Comparison of ENCODE assay signal across 9 cellular contexts in the genomic region with DNA sequence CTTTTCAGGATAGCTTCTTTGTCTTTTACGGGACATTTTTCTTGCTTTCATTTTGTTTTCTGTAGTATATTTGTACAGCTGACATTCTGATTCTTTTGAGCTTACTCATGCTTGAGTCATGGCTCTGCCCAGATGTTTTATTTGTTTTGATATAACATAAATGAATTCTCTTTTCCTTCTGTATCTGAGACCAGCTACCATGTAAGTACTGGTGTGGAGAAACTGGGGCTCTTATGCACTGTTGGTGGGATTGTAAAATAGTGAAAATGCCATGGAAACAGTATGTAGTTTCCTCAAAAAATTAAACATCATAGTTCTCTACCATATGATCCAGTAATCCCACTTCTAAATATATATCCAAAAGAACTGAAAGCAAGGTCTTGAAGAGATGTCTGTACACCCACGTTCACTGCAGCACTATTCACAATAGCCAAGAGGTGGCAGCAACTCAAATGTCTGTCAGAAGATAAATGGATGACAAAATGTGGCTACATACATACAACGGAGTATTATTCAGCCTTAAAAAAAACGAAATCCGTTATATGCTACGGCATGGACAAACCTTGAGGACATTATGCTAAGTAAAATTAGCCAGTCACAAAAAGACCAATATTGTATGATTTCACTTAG.
A peak's percentile ranks its signal among the peaks of the same experiment; 100 is the strongest.
DNase-seq lines count a peak whose midpoint lies in the region; ATAC-seq and TF ChIP-seq lines count a peak whose summit lies in the region.
"Had no signal": no experiment of that assay in that cellular context is flagged by ENCODE, and none has a peak within 500 bp of the region (broad histone marks: within the 10 kb centered on the region; RNA-seq: fewer than 3 reads in every experiment).

No MANE protein-coding gene starts in this region.

- H3K9ac ChIP-seq in IMR-90 (ENCODE audit: low read depth, low read length) (no peak overlapping the region), mesenchymal stem cell (ENCODE audit: low read length) (peak overlapping the region; percentile 71)

- H2BK120ac ChIP-seq in IMR-90 (ENCODE audit: low read depth, low read length) (peak overlapping the region; percentile 76), mesenchymal stem cell (ENCODE audit: low read depth, low read length) (no peak overlapping the region)

- TF ChIP-seq POLR2A in IMR-90 (IDR thresholded peaks at IDR 0.05; ENCODE audit: low read depth, low read length) (no peak), Peyer's patch (IDR thresholded peaks at IDR 0.05) (no peak), uterus (IDR thresholded peaks at IDR 0.05) (no peak)

- H4K8ac ChIP-seq in IMR-90 (ENCODE audit: low read depth in 2 of 2, low read length in 2 of 2) (peak overlapping the region in 1 of 2 experiments; percentile 65; a peak in 2 of 4 replicates), mesenchymal stem cell (ENCODE audit: low read length) (no peak overlapping the region)

- H3K79me1 ChIP-seq in IMR-90 (ENCODE audit: low read depth in 1 of 2, low read length in 2 of 2) (0 out of 4 replicates have a peak, but pooled peaks cover 0 to 3% of the 10 kb centered on the region in 2 experiments), mesenchymal stem cell (replicated peaks; ENCODE audit: low read length, poor library complexity, severe bottlenecking) (no peaks in the 10 kb centered on the region)

- H3K4me1 ChIP-seq in IMR-90 (ENCODE audit: control insufficient read depth, insufficient read depth, low read length) (peaks cover 12% of the 10 kb centered on the region), mesenchymal stem cell (ENCODE audit: control insufficient read depth, insufficient read depth, low read depth, low read length) (peaks cover 4% of the 10 kb centered on the region), Peyer's patch (no peaks in the 10 kb centered on the region), uterus (peaks cover 0 to 4% of the 10 kb centered on the region in 2 donors)

- H3K18ac ChIP-seq in IMR-90 (ENCODE audit: low read depth, low read length) (peak overlapping the region; percentile 61; the same call in 1 of the 2 replicates), mesenchymal stem cell (ENCODE audit: low read depth in 1 of 2, low read length in 2 of 2) (no peak overlapping the region)

- no peak overlapping the region for H2BK12ac ChIP-seq in mesenchymal stem cell (ENCODE audit: low read length in 2 of 2)

- peak overlapping the region; percentile 74; the same call in 1 of the 2 replicates for H3K4ac ChIP-seq in IMR-90 (ENCODE audit: low read depth, low read length)
- no peak overlapping the region for H3K4ac ChIP-seq in mesenchymal stem cell (ENCODE audit: low read depth in 1 of 2, low read length in 2 of 2)

- DNase-seq in DMS53 treated with DMSO at 0.1 percent for 48 hours (lab: John Stamatoyannopoulos, UW; ENCODE audit: unreplicated experiment), result peak; percentile 89
- DNase-seq in IMR-90, result peak; percentile 95
- DNase-seq in amniotic stem cell (lab: John Stamatoyannopoulos, UW), result peak; percentile 60
- DNase-seq in mesenchymal stem cell, result peak; percentile 84
- DNase-seq in dorsolateral prefrontal cortex, result no peak
- DNase-seq in stimulated activated naive CD8-positive, alpha-beta T cell treated with anti-CD3 and anti-CD28 coated beads, Interleukin-15, Interleukin-2, amounts not matched to agents 100 U/mL and 50 U/mL, for 24 hours, result no peak
- no peak for DNase-seq in Peyer's patch
- no peak for DNase-seq in uterus
- DNase-seq: activated naive CD8-positive, alpha-beta T cell treated with anti-CD3 and anti-CD28 coated beads, Interleukin-2, amount 10 ng/mL, durations not matched to agents 7 days and 5 days had no signal

- no peaks in the 10 kb centered on the region; the same call in 1 of the 2 replicates for H4K20me1 ChIP-seq in IMR-90 (ENCODE audit: insufficient read depth, low read length)

- H4K91ac ChIP-seq in IMR-90 (ENCODE audit: insufficient read depth, low read depth, low read length) (no peak overlapping the region), mesenchymal stem cell (ENCODE audit: low read length) (no peak overlapping the region)

- no peak overlapping the region for H2AFZ ChIP-seq in IMR-90 (replicated peaks; ENCODE audit: low read length, poor library complexity)
- H2AFZ ChIP-seq in mesenchymal stem cell (ENCODE audit: low read depth, low read length), result no peak overlapping the region

- peak overlapping the region; percentile 7; the same call in 1 of the 2 replicates for H3K4me3 ChIP-seq in IMR-90 (ENCODE audit: insufficient read depth, low read depth, low read length)
- H3K4me3 ChIP-seq in mesenchymal stem cell (ENCODE audit: insufficient read depth in 1 of 2, low read depth in 1 of 2, low read length in 2 of 2), result peak overlapping the region in 1 of 2 experiments; percentile 29
- no peak overlapping the region for H3K4me3 ChIP-seq in dorsolateral prefrontal cortex
- H3K4me3 ChIP-seq in Peyer's patch, result no peak overlapping the region
- H3K4me3 ChIP-seq in uterus, result no peak overlapping the region

- H2BK20ac ChIP-seq in IMR-90 (ENCODE audit: low read depth, low read length), result peak overlapping the region; percentile 84

- H3K36me3 ChIP-seq in IMR-90 (ENCODE audit: control insufficient read depth, insufficient read depth, low read length) (no peaks in the 10 kb centered on the region), mesenchymal stem cell (ENCODE audit: control insufficient read depth in 1 of 2, insufficient read depth in 2 of 2, low read depth in 1 of 2, low read length in 2 of 2) (no peaks in the 10 kb centered on the region), Peyer's patch (no peaks in the 10 kb centered on the region), uterus (no peaks in the 10 kb centered on the region)

- H3K14ac ChIP-seq in IMR-90 (replicated peaks; ENCODE audit: low read depth, low read length) (no peak overlapping the region), mesenchymal stem cell (ENCODE audit: low read length in 2 of 2) (no peak overlapping the region)

- no peak overlapping the region for H4K5ac ChIP-seq in IMR-90 (ENCODE audit: low read depth, low read length)

- H2BK5ac ChIP-seq in IMR-90 (ENCODE audit: low read depth, low read length, poor library complexity, severe bottlenecking) (peak overlapping the region; percentile 91), mesenchymal stem cell (ENCODE audit: low read depth, low read length, poor library complexity, severe bottlenecking) (no peak overlapping the region)

- intact Hi-C loops in IMR-90 (cut with micrococcal nuclease) (loop anchor here (2.0 kb wide), 1 partner anchor 62 kb away; a partner anchor contains a TSS), dorsolateral prefrontal cortex (cut with DNase I) (no loop called here), uterus (cut with DNase I; ENCODE audit: low total_unique reads) (no loop called here)

- TF ChIP-seq RAD21 in IMR-90 (IDR thresholded peaks at IDR 0.05; ENCODE audit: low read length), result peak; percentile 29; the same call in 1 of the 2 replicates

- H2BK15ac ChIP-seq in IMR-90 (ENCODE audit: low read depth, low read length) (0 out of 3 replicates have a peak overlapping the region, but pooled peaks have one; percentile 54), mesenchymal stem cell (ENCODE audit: low read depth, poor library complexity, severe bottlenecking) (no peak overlapping the region)

- H2AK5ac ChIP-seq in IMR-90 (ENCODE audit: low read depth, low read length) (peak overlapping the region; percentile 44; the same call in 1 of the 2 replicates), mesenchymal stem cell (ENCODE audit: low read length, severe bottlenecking) (no peak overlapping the region)

- H3K9me1 ChIP-seq in IMR-90 (ENCODE audit: insufficient read depth, low read length), result peaks cover 6% of the 10 kb centered on the region; the same call in 1 of the 2 replicates

- peak; percentile 84 for ATAC-seq in IMR-90 (ENCODE audit: low read depth)
- ATAC-seq in stimulated activated naive CD8-positive, alpha-beta T cell treated with anti-CD3 and anti-CD28 coated beads, Interleukin-15, Interleukin-2, amounts not matched to agents 100 U/mL and 50 U/mL, for 24 hours, result no peak

- in situ Hi-C loops in IMR-90 (cut with MboI; ENCODE audit: low sequenced_read_pairs), result no loop called here

- TF ChIP-seq CTCF in IMR-90 (conservative IDR thresholded peaks at IDR 0.05; ENCODE audit: low read depth, low read length) (peak; percentile 57), dorsolateral prefrontal cortex (IDR thresholded peaks at IDR 0.05 in 54 of 56, conservative IDR thresholded peaks at IDR 0.05 in 2 of 56; ENCODE audit: low read depth in 1 of 56, partially characterized antibody in 56 of 56) (peak in 26 of 56 donors; percentile 7 to 41 (median 25)), Peyer's patch (IDR thresholded peaks at IDR 0.05) (peak in 3 of 6 experiments; percentile 8 to 49 (median 37)), uterus (IDR thresholded peaks at IDR 0.05) (no peak)

- peak overlapping the region; percentile 65; the same call in 1 of the 2 replicates for H3K4me2 ChIP-seq in IMR-90 (ENCODE audit: low read depth, low read length)
- H3K4me2 ChIP-seq in mesenchymal stem cell (ENCODE audit: low read length, poor library complexity, severe bottlenecking), result no peak overlapping the region

- no peak overlapping the region for H2AK9ac ChIP-seq in IMR-90 (replicated peaks; ENCODE audit: low read depth, low read length, poor library complexity)

- CTCF ChIA-PET in IMR-90 (lab: Yijun Ruan, JAX), result interaction anchor here (0.6 to 1.3 kb wide), 6 partner anchors 8 to 44 kb away, joined by 3 to 6 read pairs (median 3); no protein-coding TSS in a partner anchor

- dilution Hi-C loops in IMR-90 (cut with HindIII; ENCODE audit: low sequenced_read_pairs, unreplicated experiment), result no loop called here

- no CpG with 5 or more reads among the region's 6 CpGs for WGBS in IMR-90 (ENCODE audit: extremely low coverage in 2 of 2, insufficient read length in 1 of 2), 2 experiments
- WGBS in mesenchymal stem cell, result 51% methylated on average over 2 of the region's 6 CpGs

- H3K27ac ChIP-seq in IMR-90 (ENCODE audit: insufficient read depth, low read length) (0 out of 2 replicates have a peak overlapping the region, but pooled peaks have one; percentile 79), mesenchymal stem cell (ENCODE audit: low read length, poor library complexity, severe bottlenecking) (peak overlapping the region; percentile 62), dorsolateral prefrontal cortex (no peak overlapping the region), Peyer's patch (no peak overlapping the region), uterus (no peak overlapping the region)

- POLR2A ChIA-PET in IMR-90 (lab: Charles Lee; ENCODE audit: unreplicated experiment), result no interaction called here

- H3K9me3 ChIP-seq in IMR-90 (ENCODE audit: control insufficient read depth, insufficient read depth, low read length), result no peaks in the 10 kb centered on the region
- H3K9me3 ChIP-seq in mesenchymal stem cell (ENCODE audit: control insufficient read depth, low read length), result no peaks in the 10 kb centered on the region
- no peaks in the 10 kb centered on the region for H3K9me3 ChIP-seq in Peyer's patch
- H3K9me3 ChIP-seq in uterus, result no peaks in the 10 kb centered on the region

- no peaks in the 10 kb centered on the region for H3K27me3 ChIP-seq in IMR-90 (ENCODE audit: control insufficient read depth, insufficient read depth, low read length)
- no peaks in the 10 kb centered on the region for H3K27me3 ChIP-seq in mesenchymal stem cell (ENCODE audit: control insufficient read depth in 1 of 2, insufficient read depth in 1 of 2, low read length in 2 of 2)
- no peaks in the 10 kb centered on the region for H3K27me3 ChIP-seq in dorsolateral prefrontal cortex
- H3K27me3 ChIP-seq in Peyer's patch, result no peaks in the 10 kb centered on the region
- no peaks in the 10 kb centered on the region for H3K27me3 ChIP-seq in uterus

- no TSS peak for BruUV-seq in IMR-90 (replicated peaks; lab: Mats Ljungman, UMichigan)

- H3K23ac ChIP-seq in IMR-90 (ENCODE audit: low read depth, low read length), result no peak overlapping the region
- H3K23ac ChIP-seq in mesenchymal stem cell (ENCODE audit: low read length in 2 of 2), result no peak overlapping the region

- H3K56ac ChIP-seq in IMR-90 (ENCODE audit: extremely low read depth, insufficient read depth, low read length), result no peak overlapping the region

Comparison
In these comparisons a context has a peak if more than half of its experiments do, and no peak if none do; other contexts are left out.
1. DNase-seq: peak in DMS53 treated with DMSO at 0.1 percent for 48 hours (single experiment), IMR-90 (single experiment), amniotic stem cell (single experiment) and mesenchymal stem cell (single experiment); none in dorsolateral prefrontal cortex (0 of 10), stimulated activated naive CD8-positive, alpha-beta T cell treated with anti-CD3 and anti-CD28 coated beads, Interleukin-15, Interleukin-2, amounts not matched to agents 100 U/mL and 50 U/mL, for 24 hours (single experiment), Peyer's patch (0 of 3) and uterus (0 of 2).
2. H3K27ac ChIP-seq: peak in IMR-90 (single experiment) and mesenchymal stem cell (single experiment); none in dorsolateral prefrontal cortex (0 of 59), Peyer's patch (0 of 4) and uterus (0 of 2).